Comparison of ENCODE assay signal across 12 cellular contexts in the genomic region with DNA sequence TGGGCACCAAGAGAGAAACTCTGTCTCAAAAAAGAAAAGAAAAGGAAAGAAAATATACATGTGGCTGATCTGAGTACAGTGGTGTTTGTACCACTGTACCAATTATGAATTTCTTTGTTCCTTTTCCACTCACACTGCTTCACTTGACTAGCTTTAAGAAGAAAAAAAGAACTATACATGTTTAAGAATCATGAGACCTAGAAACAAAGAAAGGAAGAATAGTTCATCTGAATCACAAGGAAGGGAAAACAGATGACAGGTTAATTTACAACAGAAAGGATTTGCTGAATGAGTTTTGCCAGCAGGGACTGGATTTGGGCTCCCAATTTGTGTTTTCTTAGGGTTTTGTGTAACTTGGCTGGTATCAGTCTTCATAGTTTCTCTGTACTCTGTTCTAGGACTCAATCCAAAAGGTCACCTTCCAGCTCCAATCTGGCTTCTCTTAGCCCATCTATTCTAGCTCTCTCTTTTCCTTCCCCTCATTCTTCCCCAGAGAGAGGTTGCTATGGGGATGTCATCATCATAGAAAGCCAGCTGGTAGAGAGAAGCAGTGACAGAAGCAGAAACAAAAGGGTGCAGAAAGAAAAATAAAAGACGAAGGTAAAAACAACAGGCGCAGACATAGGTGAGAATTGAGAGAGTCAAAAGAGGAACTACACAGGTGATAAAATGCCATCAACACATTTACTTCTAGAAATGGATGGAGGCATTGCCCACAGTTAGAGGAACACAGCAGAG. TPM values are rescaled to one million over a fixed set of nuclear protein-coding genes. Genes with fewer than 3 reads are reported as not detected.
DNase-seq lines count a peak whose midpoint lies in the region; FAIRE-seq and TF ChIP-seq lines count a peak whose summit lies in the region.
"Not testable (repeated sequence)": the region's sequence is repeated elsewhere in the genome, so short reads cannot be mapped to it uniquely, and the experiment has no call there.
"Had no signal": no experiment of that assay in that cellular context is flagged by ENCODE, and none has a peak within 500 bp of the region (broad histone marks: within the 10 kb centered on the region; RNA-seq: fewer than 3 reads in every experiment).

No MANE protein-coding gene starts in this region.

- peak; percentile 85 for FAIRE-seq in GM12891 (lab: Jason Lieb, UNC)

- peak overlapping the region; percentile 92 to 98 (median 94) for H3K27ac Mint-ChIP-seq in brain
- peak overlapping the region; percentile 22 for H3K27ac Mint-ChIP-seq in neural crest cell (ENCODE audit: unreplicated experiment)

- H3K4me3 Mint-ChIP-seq in brain: peak overlapping the region; percentile 44 to 75 (median 52)
- H3K4me3 Mint-ChIP-seq in neural crest cell: not testable (repeated sequence)

- H2AFZ ChIP-seq in GM23248: not testable (repeated sequence)

- H3K9me3 Mint-ChIP-seq in brain, neural crest cell: not testable (repeated sequence)

- H3K9me2 ChIP-seq in GM23248 (ENCODE audit: insufficient read depth): not testable (repeated sequence)

- H4K20me1 ChIP-seq in GM23248 (ENCODE audit: insufficient read depth): not testable (repeated sequence)

- WGBS in GM23248 (ENCODE audit: low coverage in 1 of 2, low lambda C conversion rate in 2 of 2, missing lambda C conversion rate in 2 of 2), 2 experiments: 47 to 48% methylated on average over 2 of the region's 2 CpGs
- 64% methylated on average over 2 of the region's 2 CpGs for WGBS in HUES64

- not testable (repeated sequence) for H3F3A ChIP-seq in GM23248 (ENCODE audit: insufficient read depth)

- H3K4me1 Mint-ChIP-seq in brain (peaks cover 31% of the 10 kb centered on the region), neural crest cell (peaks cover 29% of the 10 kb centered on the region)

- TF ChIP-seq POLR2A in GM12891 (IDR thresholded peaks at IDR 0.05; ENCODE audit: low read depth, low read length): not testable (repeated sequence)

- in situ Hi-C loops in GM23248 (cut with MboI): not testable (repeated sequence)

- not testable (repeated sequence) for H3K4me2 ChIP-seq in GM23248 (ENCODE audit: unreplicated experiment)

- not testable (repeated sequence) for H3K79me2 ChIP-seq in GM23248 (ENCODE audit: insufficient read depth)

- H3K4me3 ChIP-seq in GM23248; HUES64 (ENCODE audit: low read length); fibroblast of mammary gland (ENCODE audit: control insufficient read depth, low read depth, low read length): not testable (repeated sequence)

- H3K9me3 ChIP-seq in GM23248 (ENCODE audit: low read depth); HUES64 (ENCODE audit: insufficient read depth, low read depth, low read length): not testable (repeated sequence)

- not testable (repeated sequence) for H3K9ac ChIP-seq in GM23248
- H3K9ac ChIP-seq in HUES64 (ENCODE audit: low read depth, low read length): 0 out of 2 replicates have a peak overlapping the region, but pooled peaks have one; percentile 8

- not testable (repeated sequence) for H3K27me3 ChIP-seq in GM23248 (replicated peaks; ENCODE audit: insufficient read depth); HUES64 (ENCODE audit: insufficient read depth, low read length)

- DNase-seq in GM12891 (ENCODE audit: insufficient read length, low spot score); neural crest cell (ENCODE audit: low read depth, low spot score): not testable (repeated sequence)
- peak; percentile 24 for DNase-seq in GM23248
- DNase-seq in fibroblast of mammary gland (ENCODE audit: low read depth): peak; percentile 15
- peak; percentile 16 to 71 for DNase-seq in lung microvascular endothelial cell (ENCODE audit: low read depth in 2 of 2)
- peak; percentile 43 for DNase-seq in superior temporal gyrus (ENCODE audit: extremely low spot score)

- not testable (repeated sequence) for H3K36me3 ChIP-seq in GM23248 (ENCODE audit: low read depth); HUES64 (ENCODE audit: insufficient read depth, low read length)

- not testable (repeated sequence) for H3K27ac ChIP-seq in GM23248
- peak overlapping the region; percentile 72 for H3K27ac ChIP-seq in HUES64 (ENCODE audit: low read depth, low read length)

- H3K36me3 Mint-ChIP-seq in brain; neural crest cell (ENCODE audit: low read depth): not testable (repeated sequence)

- H3K27me3 Mint-ChIP-seq in brain; neural crest cell (ENCODE audit: low read depth): not testable (repeated sequence)

- H3K4me1 ChIP-seq in GM23248 (ENCODE audit: insufficient read depth): not testable (repeated sequence)
- H3K4me1 ChIP-seq in HUES64 (ENCODE audit: insufficient read depth, low read length): peaks cover 37% of the 10 kb centered on the region

- not testable (repeated sequence) for TF ChIP-seq CTCF in brain (conservative IDR thresholded peaks at IDR 0.05); fibroblast of mammary gland (conservative IDR thresholded peaks at IDR 0.05; ENCODE audit: control insufficient read depth, insufficient read depth, low read depth, low read length); neural crest cell (conservative IDR thresholded peaks at IDR 0.05)

RNA-seq across cellular contexts. Expression of a gene that starts 25.3 kb away (rescaled TPM):
- polyA plus RNA-seq in GM12891 (2012; ENCODE audit: low read depth, missing spikeins): 0.13 TPM
- not detected in 2 replicates for total RNA-seq in GM23248 (2014; rRNA removed; shearing (Covaris generic))
- polyA plus RNA-seq in GM23248 (2016; fragmentation: Nextera tagmentation; extraction: Ambion mirVana) (not detected in 2 replicates), brain (ENCODE audit: insufficient read depth, low read depth, low replicate concordance) (0.76 TPM)
- polyA plus RNA-seq in HUES64 (2013, experiment 1 of 2): 0.25 TPM
- 0.44 TPM for polyA plus RNA-seq in HUES64 (2013, experiment 2 of 2)
- total RNA-seq in lung microvascular endothelial cell (not detected in 2 replicates), neural crest cell (1.8 and 2.0 TPM in 2 replicates)
- total RNA-seq: glomerular endothelial cell had no signal
- polyA plus RNA-seq: CD4-positive, alpha-beta memory T cell had no signal

RNA-seq across cellular contexts. Expression of a gene that starts 58.2 kb away (rescaled TPM):
- polyA plus RNA-seq in GM12891 (2012; ENCODE audit: low read depth, missing spikeins): 0.01 TPM
- 0.13 TPM in 1 of 2 replicates, not detected in the other for total RNA-seq in GM23248 (2014; rRNA removed; shearing (Covaris generic))
- 0.13 TPM in 1 of 2 replicates, not detected in the other for polyA plus RNA-seq in GM23248 (2016; fragmentation: Nextera tagmentation; extraction: Ambion mirVana)
- 73.3 TPM for polyA plus RNA-seq in HUES64 (2013, experiment 1 of 2)
- polyA plus RNA-seq in HUES64 (2013, experiment 2 of 2): 73.7 TPM
- not detected for polyA plus RNA-seq in brain (ENCODE audit: insufficient read depth, low read depth, low replicate concordance)
- total RNA-seq in lung microvascular endothelial cell: not detected in 2 replicates
- total RNA-seq in neural crest cell: 0.05 TPM in 1 of 2 replicates, not detected in the other
- total RNA-seq: CD4-positive, alpha-beta memory T cell; dermis microvascular lymphatic vessel endothelial cell had no signal
- polyA plus RNA-seq: AG04450; CD4-positive, alpha-beta memory T cell had no signal
